24 cellular contexts compared by ENCODE assay signal in genomic region chr7:130359276-130359857, GRCh38. TPM values are rescaled to one million over a fixed set of nuclear protein-coding genes. Genes with fewer than 3 reads are reported as not detected.
"Had no signal": no experiment of that assay in that cellular context is flagged by ENCODE, and none has a peak within 500 bp of the region (broad histone marks: within the 10 kb centered on the region; RNA-seq: fewer than 3 reads in every experiment).

No MANE protein-coding gene starts in this region.

- H3K27me3 ChIP-seq: body of pancreas had no signal

- H3K4me3 ChIP-seq: body of pancreas, prostate gland had no signal

- H3K36me3 ChIP-seq: prostate gland had no signal

- H3K9me3 ChIP-seq: body of pancreas had no signal

- H3K4me3 Mint-ChIP-seq: activated B cell treated with CpG ODN at 0.5 μM for 24 hours; activated CD8-positive, alpha-beta T cell treated with anti-CD3 and anti-CD28 coated beads, Interleukin-2, amount 10 ng/mL, durations not matched to agents 7 days and 5 days; activated naive CD8-positive, alpha-beta T cell treated with anti-CD3 and anti-CD28 coated beads for 36 hours; dendritic cell treated with granulocyte-macrophage colony-stimulating factor and Interleukin-4, amounts not matched to agents 40 ng/mL and 50 ng/mL, for 4 days; effector memory CD8-positive, alpha-beta T cell; natural killer cell treated with Interleukin-12 subunit alpha and Interleukin-12 subunit beta and Interleukin-15 and Interleukin-18, amount 100 ng/mL, for 72 hours; stimulated activated naive CD8-positive, alpha-beta T cell treated with anti-CD3 and anti-CD28 coated beads, Interleukin-15, amount 100 ng/mL, for 72 hours had no signal

- H3K27me3 Mint-ChIP-seq: activated B cell treated with CpG ODN at 0.5 μM for 24 hours; activated naive CD8-positive, alpha-beta T cell treated with anti-CD3 and anti-CD28 coated beads for 36 hours; dendritic cell treated with granulocyte-macrophage colony-stimulating factor and Interleukin-4, amounts not matched to agents 40 ng/mL and 50 ng/mL, for 4 days; stimulated activated naive CD8-positive, alpha-beta T cell treated with anti-CD3 and anti-CD28 coated beads, Interleukin-15, amount 100 ng/mL, for 72 hours had no signal

- H3K4me1 ChIP-seq: prostate gland had no signal

- H3K4me1 Mint-ChIP-seq: activated B cell treated with CpG ODN at 0.5 μM for 24 hours had no signal

- DNase-seq: activated B cell treated with CpG ODN at 0.5 μM for 24 hours; activated CD4-positive, alpha-beta T cell treated with anti-CD3 and anti-CD28 coated beads for 48 hours; activated CD8-positive, alpha-beta memory T cell treated with anti-CD3 and anti-CD28 coated beads, Interleukin-2, amount 50 U/mL, for 4 hours; activated CD8-positive, alpha-beta T cell treated with anti-CD3 and anti-CD28 coated beads, Interleukin-2, amount 10 ng/mL, durations not matched to agents 7 days and 5 days; activated gamma-delta T cell; activated naive CD8-positive, alpha-beta T cell treated with anti-CD3 and anti-CD28 coated beads for 36 hours; activated T-cell treated with anti-CD3 and anti-CD28 coated beads, Interleukin-2, amount 50 U/mL, for 48 hours; amygdala; effector memory CD8-positive, alpha-beta T cell; erythroblast; hippocampal formation; left ventricle myocardium superior; mesendoderm; right cardiac atrium; small intestine; stimulated activated naive CD8-positive, alpha-beta T cell treated with anti-CD3 and anti-CD28 coated beads, Interleukin-15, amount 100 ng/mL, for 72 hours had no signal

- H3K27ac ChIP-seq: body of pancreas, prostate gland had no signal

- ATAC-seq: activated CD8-positive, alpha-beta T cell treated with anti-CD3 and anti-CD28 coated beads, Interleukin-2, amount 10 ng/mL, durations not matched to agents 7 days and 5 days; body of pancreas; effector memory CD8-positive, alpha-beta T cell; left ventricle myocardium superior; natural killer cell treated with Interleukin-12 subunit alpha and Interleukin-12 subunit beta and Interleukin-15 and Interleukin-18, amount 100 ng/mL, for 72 hours; right cardiac atrium; stimulated activated naive CD8-positive, alpha-beta T cell treated with anti-CD3 and anti-CD28 coated beads, Interleukin-15, amount 100 ng/mL, for 72 hours had no signal

- H3K36me3 Mint-ChIP-seq: activated naive CD8-positive, alpha-beta T cell treated with anti-CD3 and anti-CD28 coated beads for 36 hours; natural killer cell treated with Interleukin-12 subunit alpha and Interleukin-12 subunit beta and Interleukin-15 and Interleukin-18, amount 100 ng/mL, for 72 hours had no signal

- H3K27ac Mint-ChIP-seq: activated B cell treated with CpG ODN at 0.5 μM for 24 hours; activated CD8-positive, alpha-beta T cell treated with anti-CD3 and anti-CD28 coated beads, Interleukin-2, amount 10 ng/mL, durations not matched to agents 7 days and 5 days; activated naive CD8-positive, alpha-beta T cell treated with anti-CD3 and anti-CD28 coated beads for 36 hours; dendritic cell treated with granulocyte-macrophage colony-stimulating factor and Interleukin-4, amounts not matched to agents 40 ng/mL and 50 ng/mL, for 4 days; effector memory CD8-positive, alpha-beta T cell; natural killer cell treated with Interleukin-12 subunit alpha and Interleukin-12 subunit beta and Interleukin-15 and Interleukin-18, amount 100 ng/mL, for 72 hours; stimulated activated naive CD8-positive, alpha-beta T cell treated with anti-CD3 and anti-CD28 coated beads, Interleukin-15, amount 100 ng/mL, for 72 hours had no signal

RNA-seq across cellular contexts. Expression of gene CPA5, which starts 14.8 kb away (rescaled TPM):
- total RNA-seq: activated B cell treated with CpG ODN at 0.5 μM for 24 hours; body of pancreas; kidney epithelial cell; left ventricle myocardium superior; natural killer cell treated with Interleukin-12 subunit alpha and Interleukin-12 subunit beta and Interleukin-15 and Interleukin-18, amount 100 ng/mL, for 72 hours; omental fat pad; right cardiac atrium; temporal lobe had no signal
- polyA plus RNA-seq: right cardiac atrium had no signal

RNA-seq across cellular contexts. Expression of gene CPA1, which starts 20.9 kb away (rescaled TPM):
- total RNA-seq: activated B cell treated with CpG ODN at 0.5 μM for 24 hours; activated CD8-positive, alpha-beta T cell treated with anti-CD3 and anti-CD28 coated beads, Interleukin-2, amount 10 ng/mL, durations not matched to agents 7 days and 5 days; activated naive CD8-positive, alpha-beta T cell treated with anti-CD3 and anti-CD28 coated beads for 36 hours; kidney epithelial cell; left ventricle myocardium superior; natural killer cell treated with Interleukin-12 subunit alpha and Interleukin-12 subunit beta and Interleukin-15 and Interleukin-18, amount 100 ng/mL, for 72 hours; T-helper 2 cell treated with Interferon-gamma antibody and Interleukin-4, amounts not matched to agents 100 ng/mL and 5 ng/mL, for 36 hours; temporal lobe had no signal
